Comparison of ENCODE assay signal across 8 cellular contexts in the genomic region with DNA sequence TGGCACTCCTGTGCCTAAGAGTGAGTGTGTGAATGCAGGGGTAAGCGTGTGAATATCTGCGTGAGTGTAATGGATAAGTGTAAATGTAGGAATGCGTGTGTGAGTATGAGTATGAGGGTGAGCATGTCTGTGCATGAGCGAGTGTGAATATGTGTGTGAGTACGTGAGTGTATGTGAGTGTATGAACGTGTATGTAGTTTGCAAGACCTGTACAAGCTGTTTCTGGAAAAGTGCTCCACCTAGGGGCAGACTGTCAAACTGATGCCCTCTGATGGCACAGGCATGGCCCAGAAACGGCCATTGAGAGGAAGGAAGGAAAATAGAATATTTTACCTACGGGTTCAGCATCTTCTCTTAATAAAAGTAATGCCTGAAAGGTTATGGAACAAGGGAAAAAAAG. TPM values are rescaled to one million over a fixed set of nuclear protein-coding genes. Genes with fewer than 3 reads are reported as not detected.
DNase-seq lines count a peak whose midpoint lies in the region; ATAC-seq and TF ChIP-seq lines count a peak whose summit lies in the region.

No MANE protein-coding gene starts in this region.

- H3K4me3 ChIP-seq in DOHH2 (ENCODE audit: low read length) (no peak overlapping the region), SJSA1 (no peak overlapping the region)

- peak; percentile 72 for TF ChIP-seq CTCF in DOHH2 (IDR thresholded peaks at IDR 0.05; ENCODE audit: low read depth, low read length, poor library complexity, severe bottlenecking)

- H3K27me3 ChIP-seq in DOHH2 (ENCODE audit: control insufficient read depth, low read length): no peaks in the 10 kb centered on the region
- H3K27me3 ChIP-seq in SJSA1 (replicated peaks): no peaks in the 10 kb centered on the region

- H3K36me3 ChIP-seq in DOHH2 (ENCODE audit: control insufficient read depth, low read length) (no peaks in the 10 kb centered on the region), SJSA1 (no peaks in the 10 kb centered on the region)

- H3K9me2 ChIP-seq in DOHH2 (replicated peaks; ENCODE audit: control insufficient read depth, low read length): no peaks in the 10 kb centered on the region

- no peaks in the 10 kb centered on the region for H3K79me2 ChIP-seq in DOHH2 (ENCODE audit: control insufficient read depth, low read length)

- peak; percentile 95 for ATAC-seq in GM21423 (IDR thresholded peaks at IDR 0.05; ENCODE audit: unreplicated experiment)

- H3K4me1 ChIP-seq in DOHH2 (ENCODE audit: control insufficient read depth, low read length) (no peaks in the 10 kb centered on the region), SJSA1 (replicated peaks) (peaks cover 6% of the 10 kb centered on the region)

- H3K9me3 ChIP-seq in DOHH2 (ENCODE audit: control insufficient read depth, insufficient read depth, low read length) (peaks cover under 1% of the 10 kb centered on the region; the same call in 1 of the 2 replicates), SJSA1 (replicated peaks) (no peaks in the 10 kb centered on the region)

- DNase-seq in HT-29 (ENCODE audit: low spot score) (peak; percentile 71), SJSA1 (ENCODE audit: low read depth in 1 of 2, low spot score in 2 of 2) (peak; percentile 11 to 52), glomerular visceral epithelial cell (ENCODE audit: extremely low spot score) (peak; percentile 59), pulmonary artery endothelial cell (ENCODE audit: low read depth, low spot score) (peak; percentile 66), NCI-H774 (lab: John Stamatoyannopoulos, UW) (no peak)
- peak; percentile 3 to 35 (median 18) for DNase-seq in activated naive CD4-positive, alpha-beta T cell (lab: John Stamatoyannopoulos, UW)

- no peak overlapping the region for H3K4me2 ChIP-seq in DOHH2 (ENCODE audit: low read length)

- no peak overlapping the region for H3K27ac ChIP-seq in DOHH2 (ENCODE audit: low read depth, low read length)
- no peak overlapping the region for H3K27ac ChIP-seq in SJSA1

- H4K20me1 ChIP-seq in DOHH2 (ENCODE audit: control insufficient read depth, insufficient read depth, low read depth, low read length): no peaks in the 10 kb centered on the region

- no peaks in the 10 kb centered on the region for H3F3A ChIP-seq in DOHH2 (ENCODE audit: control insufficient read depth, insufficient read depth)

RNA-seq across cellular contexts. Expression of a gene that starts 24.4 kb away (rescaled TPM):
- total RNA-seq in HT-29 (2014; rRNA removed; shearing (Covaris generic)): 19.6 and 21.2 TPM in 2 replicates
- total RNA-seq in SJSA1 (2014; rRNA removed; shearing (Covaris generic)): 1.3 and 13.7 TPM in 2 replicates
- 96.7 and 103 TPM in 2 replicates for total RNA-seq in pulmonary artery endothelial cell
